27 cellular contexts compared by ENCODE assay signal in the genomic region with DNA sequence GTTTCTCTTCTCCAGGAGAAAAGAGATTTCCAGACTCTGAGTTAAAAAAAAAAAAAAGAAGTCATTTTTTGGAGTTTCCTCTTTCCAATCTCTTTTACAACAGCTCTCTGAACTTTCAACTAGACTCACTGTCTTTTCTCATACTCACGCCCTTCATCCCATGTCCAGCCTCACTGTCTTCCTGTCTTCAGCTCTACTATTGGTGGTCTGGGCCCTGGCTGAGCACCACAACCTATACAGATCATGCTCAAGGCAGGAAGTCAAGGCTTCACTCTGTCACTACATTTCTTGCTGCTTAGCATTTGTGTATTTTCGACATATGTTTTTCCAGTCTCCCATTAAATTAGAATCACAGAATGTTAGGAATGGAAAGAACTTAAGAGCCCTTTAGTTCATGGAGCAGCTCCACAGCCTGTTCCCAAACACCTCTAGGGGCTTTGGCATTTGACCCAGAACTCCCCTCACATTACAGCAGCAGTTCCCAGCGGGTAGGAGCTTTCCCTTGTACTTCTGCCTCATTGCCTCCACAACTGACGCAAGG.
DNase-seq lines count a peak whose midpoint lies in the region; ATAC-seq and TF ChIP-seq lines count a peak whose summit lies in the region.
"Had no signal": no experiment of that assay in that cellular context is flagged by ENCODE, and none has a peak within 500 bp of the region (broad histone marks: within the 10 kb centered on the region; RNA-seq: fewer than 3 reads in every experiment).

No MANE protein-coding gene starts in this region.

- H3K9me3 ChIP-seq in HCT116 (ENCODE audit: control insufficient read depth in 1 of 2, insufficient read depth in 1 of 2, low read depth in 1 of 2, low read length in 2 of 2) (no peaks in the 10 kb centered on the region), Caco-2 (no peaks in the 10 kb centered on the region)
- H3K9me3 ChIP-seq: heart right ventricle, Peyer's patch, tibial artery had no signal

- H3K27me3 ChIP-seq in HCT116 (ENCODE audit: insufficient read depth, low read length) (no peaks in the 10 kb centered on the region), Caco-2 (replicated peaks; ENCODE audit: control insufficient read depth, insufficient read depth, low read length) (no peaks in the 10 kb centered on the region)
- H3K27me3 ChIP-seq: brain microvascular endothelial cell, heart right ventricle, neural progenitor cell, Peyer's patch, tibial artery had no signal

- H3K9me2 ChIP-seq in HCT116 (ENCODE audit: insufficient read depth), result no peaks in the 10 kb centered on the region

- no peaks in the 10 kb centered on the region for H3K79me2 ChIP-seq in HCT116 (ENCODE audit: insufficient read depth, low read length)

- H3K4me1 ChIP-seq in HCT116 (ENCODE audit: control insufficient read depth in 1 of 2, insufficient read depth in 2 of 2, low read length in 2 of 2) (peaks cover 0 to 12% of the 10 kb centered on the region in 2 experiments; a peak in 2 of 4 replicates), Caco-2 (peaks cover 2% of the 10 kb centered on the region; the same call in 1 of the 2 replicates)
- H3K4me1 ChIP-seq: neural progenitor cell, Peyer's patch, tibial artery had no signal

- CTCF ChIA-PET in HCT116 (lab: Charles Lee), result interaction anchor here (1.2 kb wide), 1 partner anchor 277 kb away, joined by 3 read pairs; no protein-coding TSS in a partner anchor
- CTCF ChIA-PET in Caco-2 (lab: Charles Lee), result no interaction called here

- TF ChIP-seq RAD21 in HCT116 (IDR thresholded peaks at IDR 0.05; ENCODE audit: low read depth), result no peak

- H3K27me3 Mint-ChIP-seq in mesothelial cell of epicardium (ENCODE audit: low read depth), result no peaks in the 10 kb centered on the region
- H3K27me3 Mint-ChIP-seq in Caco-2 (ENCODE audit: insufficient read depth, unreplicated experiment), result no peaks in the 10 kb centered on the region
- H3K27me3 Mint-ChIP-seq: activated naive CD8-positive, alpha-beta T cell treated with anti-CD3 and anti-CD28 coated beads, Interleukin-2, amount 50 U/mL, for 24 hours; stimulated activated naive CD8-positive, alpha-beta T cell treated with anti-CD3 and anti-CD28 coated beads, Interleukin-15, Interleukin-2, amounts not matched to agents 100 ng/mL and 50 ng/mL, for 24 hours had no signal

- peak overlapping the region; percentile 64 for H3K27ac Mint-ChIP-seq in mesothelial cell of epicardium
- no peak overlapping the region for H3K27ac Mint-ChIP-seq in Caco-2 (ENCODE audit: unreplicated experiment)
- H3K27ac Mint-ChIP-seq: activated naive CD8-positive, alpha-beta T cell treated with anti-CD3 and anti-CD28 coated beads, Interleukin-2, amount 50 U/mL, for 24 hours; neural progenitor cell; stimulated activated naive CD8-positive, alpha-beta T cell treated with anti-CD3 and anti-CD28 coated beads, Interleukin-15, Interleukin-2, amounts not matched to agents 100 ng/mL and 50 ng/mL, for 24 hours had no signal

- H3K4me1 Mint-ChIP-seq in mesothelial cell of epicardium, result peaks cover 2% of the 10 kb centered on the region
- peaks cover 2% of the 10 kb centered on the region for H3K4me1 Mint-ChIP-seq in Caco-2 (ENCODE audit: low read depth, unreplicated experiment)

- ATAC-seq in HCT116, result no peak

- no peak overlapping the region for H2AFZ ChIP-seq in HCT116 (ENCODE audit: low read depth, low read length, poor library complexity, severe bottlenecking)
- H2AFZ ChIP-seq: neural progenitor cell had no signal

- H3K36me3 Mint-ChIP-seq in mesothelial cell of epicardium, result no peaks in the 10 kb centered on the region
- H3K36me3 Mint-ChIP-seq in Caco-2 (ENCODE audit: insufficient read depth, unreplicated experiment), result no peaks in the 10 kb centered on the region
- H3K36me3 Mint-ChIP-seq: neural progenitor cell had no signal

- H3K9me3 Mint-ChIP-seq in mesothelial cell of epicardium (no peaks in the 10 kb centered on the region), Caco-2 (ENCODE audit: unreplicated experiment) (no peaks in the 10 kb centered on the region)
- H3K9me3 Mint-ChIP-seq: activated naive CD8-positive, alpha-beta T cell treated with anti-CD3 and anti-CD28 coated beads, Interleukin-2, amount 50 U/mL, for 24 hours; stimulated activated naive CD8-positive, alpha-beta T cell treated with anti-CD3 and anti-CD28 coated beads, Interleukin-15, Interleukin-2, amounts not matched to agents 100 ng/mL and 50 ng/mL, for 24 hours had no signal

- intact Hi-C loops in HCT116 (cut with micrococcal nuclease), result no loop called here
- intact Hi-C loops in Caco-2 (cut with micrococcal nuclease; ENCODE audit: unreplicated experiment), result no loop called here

- H4K20me1 ChIP-seq in HCT116 (ENCODE audit: insufficient read depth), result no peaks in the 10 kb centered on the region

- RAD21 ChIA-PET in HCT116 (lab: Charles Lee; ENCODE audit: low non-redundant PET in 1 of 2, low total read pairs in 2 of 2, uncharacterized antibody in 2 of 2, unreplicated experiment in 2 of 2), result no interaction called here

- H3K27ac ChIP-seq in HCT116 (ENCODE audit: low read depth, low read length) (no peak overlapping the region), epithelial cell of prostate (peak overlapping the region; percentile 82)
- H3K27ac ChIP-seq: coronary artery, neural progenitor cell, Peyer's patch, tibial artery, WERI-Rb-1 had no signal

- TF ChIP-seq POLR2A in HCT116 (IDR thresholded peaks at IDR 0.05; ENCODE audit: borderline replicate concordance, extremely low read depth, insufficient read depth, insufficient read length), result no peak

- BruUV-seq in HCT116 (replicated peaks; lab: Mats Ljungman, UMichigan), result no TSS peak
- BruUV-seq in Caco-2 (replicated peaks; lab: Mats Ljungman, UMichigan), result no TSS peak

- peak overlapping the region; percentile 47; the same call in 1 of the 2 replicates for H3K4me2 ChIP-seq in HCT116 (ENCODE audit: low read length)
- H3K4me2 ChIP-seq: neural progenitor cell had no signal

- TF ChIP-seq CTCF in AG10803 (conservative IDR thresholded peaks at IDR 0.05; ENCODE audit: low read length) (no peak), HCT116 (IDR thresholded peaks at IDR 0.05 in 2 of 3, conservative IDR thresholded peaks at IDR 0.05 in 1 of 3; ENCODE audit: borderline replicate concordance in 1 of 3, insufficient read depth in 1 of 3, low read depth in 2 of 3, low read length in 2 of 3) (no peak), mesothelial cell of epicardium (IDR thresholded peaks at IDR 0.05; ENCODE audit: unreplicated experiment) (no peak), Caco-2 (IDR thresholded peaks at IDR 0.05; ENCODE audit: insufficient read depth in 1 of 2, low read depth in 1 of 2, low read length in 1 of 2, severe bottlenecking in 1 of 2, unreplicated experiment in 1 of 2) (no peak)

- POLR2A ChIA-PET in HCT116 (lab: Charles Lee) (no interaction called here), Caco-2 (lab: Charles Lee) (no interaction called here)

- DNase-seq in AG10803 (ENCODE audit: low read depth), result peak; percentile 47
- DNase-seq in HCT116 (ENCODE audit: low read depth, low spot score), result no peak
- DNase-seq in epithelial cell of prostate (ENCODE audit: low read depth, low spot score), result no peak
- no peak for DNase-seq in mesothelial cell of epicardium (ENCODE audit: low spot score in 2 of 2, unreplicated experiment in 2 of 2)
- no peak for DNase-seq in Caco-2
- DNase-seq in effector CD4-positive, alpha-beta T cell, result no peak
- DNase-seq in NCI-H345 treated with DMSO at 0.1 percent for 48 hours (lab: John Stamatoyannopoulos, UW; ENCODE audit: unreplicated experiment), result no peak
- DNase-seq in stimulated activated CD4-positive, alpha-beta T cell treated with anti-CD3 and anti-CD28 coated beads, Interleukin-4, amount 100 ng/mL, for 24 hours, result no peak
- DNase-seq: activated CD4-positive, alpha-beta T cell treated with anti-CD3 and anti-CD28 coated beads, Interleukin-2, amount 50 U/mL, for 1 hour; activated CD8-positive, alpha-beta memory T cell treated with anti-CD3 and anti-CD28 coated beads, Interleukin-2, amount 50 U/mL, for 4 hours; activated naive CD8-positive, alpha-beta T cell treated with anti-CD3 and anti-CD28 coated beads, Interleukin-2, amount 50 U/mL, for 24 hours; AML-193; DND-41; heart right ventricle; NCI-H1417 treated with DMSO at 0.1 percent for 48 hours; NCI-H2107; NCI-H510A; NK-92 treated with Interleukin-12 subunit alpha and Interleukin-12 subunit beta, amount 100 ng/mL, for 24 hours; Peyer's patch; small intestine; stimulated activated CD4-positive, alpha-beta T cell treated with anti-CD3 and anti-CD28 coated beads, Interleukin-2, amount 100 ng/mL, for 48 hours; tibial artery; WERI-Rb-1 had no signal

- no peak overlapping the region for H3K9ac ChIP-seq in HCT116 (ENCODE audit: low read length)
- H3K9ac ChIP-seq: neural progenitor cell had no signal

- no peak overlapping the region for H3K4me3 ChIP-seq in AG10803 (ENCODE audit: low read length)
- no peak overlapping the region for H3K4me3 ChIP-seq in HCT116 (replicated peaks in 1 of 2; ENCODE audit: low read depth in 1 of 2, low read length in 2 of 2)
- no peak overlapping the region for H3K4me3 ChIP-seq in Caco-2 (ENCODE audit: low read depth, low read length)
- H3K4me3 ChIP-seq: coronary artery, heart right ventricle, neural progenitor cell, Peyer's patch, tibial artery had no signal

- H3K36me3 ChIP-seq in HCT116 (ENCODE audit: control insufficient read depth in 1 of 2, insufficient read depth in 2 of 2, low read length in 2 of 2) (no peaks in the 10 kb centered on the region), Caco-2 (ENCODE audit: control insufficient read depth, insufficient read depth, low read length) (no peaks in the 10 kb centered on the region)
- H3K36me3 ChIP-seq: brain microvascular endothelial cell, heart right ventricle, neural progenitor cell, Peyer's patch, tibial artery, WERI-Rb-1 had no signal

- no peak overlapping the region for H3K4me3 Mint-ChIP-seq in mesothelial cell of epicardium
- H3K4me3 Mint-ChIP-seq in Caco-2 (ENCODE audit: unreplicated experiment), result no peak overlapping the region
- H3K4me3 Mint-ChIP-seq: activated naive CD8-positive, alpha-beta T cell treated with anti-CD3 and anti-CD28 coated beads, Interleukin-2, amount 50 U/mL, for 24 hours; neural progenitor cell; stimulated activated naive CD8-positive, alpha-beta T cell treated with anti-CD3 and anti-CD28 coated beads, Interleukin-15, Interleukin-2, amounts not matched to agents 100 ng/mL and 50 ng/mL, for 24 hours had no signal

TF ChIP-seq in HCT116, 20 proteins besides CTCF, POLR2A, EP300 and RAD21 (continues in another document):
- TF ChIP-seq EGR1 (IDR thresholded peaks at IDR 0.05; ENCODE audit: low read depth), result no peak
- TF ChIP-seq, protein P1, sequence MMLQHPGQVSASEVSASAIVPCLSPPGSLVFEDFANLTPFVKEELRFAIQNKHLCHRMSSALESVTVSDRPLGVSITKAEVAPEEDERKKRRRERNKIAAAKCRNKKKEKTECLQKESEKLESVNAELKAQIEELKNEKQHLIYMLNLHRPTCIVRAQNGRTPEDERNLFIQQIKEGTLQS (IDR thresholded peaks at IDR 0.05), result no peak
- TF ChIP-seq ELF1 (IDR thresholded peaks at IDR 0.05; ENCODE audit: borderline replicate concordance, low read depth), result no peak
- no peak for TF ChIP-seq ZNF274 (IDR thresholded peaks at IDR 0.05; ENCODE audit: low read depth, low read length)
- no peak for TF ChIP-seq TCF7L2 (IDR thresholded peaks at IDR 0.05; ENCODE audit: borderline replicate concordance, extremely low read depth, insufficient read depth, insufficient read length)
- TF ChIP-seq SIN3A (IDR thresholded peaks at IDR 0.05; ENCODE audit: low read depth), result no peak
- TF ChIP-seq FOSL1 (IDR thresholded peaks at IDR 0.05; ENCODE audit: low read depth), result no peak
